In genomic region chr20:10639762-10640556, GRCh38 we compare ENCODE assay signal across 1 cellular context.
TF ChIP-seq lines count a peak whose summit lies in the region.

No MANE protein-coding gene starts in this region.

TF ChIP-seq in GM23338, 12 proteins besides CTCF, POLR2A, EP300 and RAD21 (continued from another document):
- TF ChIP-seq ZNF462 (CRISPR knock-in tag; IDR thresholded peaks at IDR 0.05) (no peak), ZNF331 (CRISPR knock-in tag; IDR thresholded peaks at IDR 0.05; ENCODE audit: low read depth) (no peak), CREB1 (CRISPR knock-in tag; IDR thresholded peaks at IDR 0.05; ENCODE audit: low read depth) (no peak), ETS1 (IDR thresholded peaks at IDR 0.05) (no peak)
